In the genomic region with DNA sequence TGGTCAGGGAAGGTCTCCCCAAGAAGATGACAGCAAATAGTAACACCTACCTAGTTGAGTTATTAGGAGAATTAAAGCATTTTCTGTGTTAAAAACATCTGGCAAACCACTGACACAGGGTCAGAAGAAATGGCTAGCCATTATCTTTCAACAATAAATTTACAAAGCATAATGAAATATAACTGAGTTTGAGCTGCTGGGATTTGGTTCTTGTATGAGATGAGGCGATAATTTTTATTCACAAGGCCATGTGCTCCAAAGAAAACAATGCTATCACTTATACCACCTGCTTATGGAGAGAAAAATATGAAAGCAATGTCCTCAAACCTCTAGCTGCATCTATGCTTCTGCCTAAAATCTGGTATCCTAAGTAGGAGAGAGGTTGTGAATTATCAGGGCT, we compare ENCODE assay signal across 12 cellular contexts.
DNase-seq lines count a peak whose midpoint lies in the region; ATAC-seq and TF ChIP-seq lines count a peak whose summit lies in the region.
"Had no signal": no experiment of that assay in that cellular context is flagged by ENCODE, and none has a peak within 500 bp of the region (broad histone marks: within the 10 kb centered on the region; RNA-seq: fewer than 3 reads in every experiment).

No MANE protein-coding gene starts in this region.

- peaks cover 61% of the 10 kb centered on the region for H3K4me1 Mint-ChIP-seq in endodermal cell
- H3K4me1 Mint-ChIP-seq in stimulated activated memory B cell treated with anti-CD40 and anti-IgM and Interleukin-4, amounts not matched to agents 10 μg/mL and 1 μg/mL and 100 μg/mL, for 72 hours, result peaks cover 6% of the 10 kb centered on the region

- no peaks in the 10 kb centered on the region for H3K9me2 ChIP-seq in SK-N-SH

- peak overlapping the region; percentile 62 for H3K27ac ChIP-seq in HL-60 (replicated peaks)
- no peak overlapping the region for H3K27ac ChIP-seq in SK-N-SH (ENCODE audit: low read depth in 2 of 2, low read length in 1 of 2)
- H3K27ac ChIP-seq in endodermal cell (ENCODE audit: low read depth, low read length), result no peak overlapping the region
- no peak overlapping the region for H3K27ac ChIP-seq in gastroesophageal sphincter
- H3K27ac ChIP-seq: GM23248 had no signal

- no peaks in the 10 kb centered on the region for H3K79me2 ChIP-seq in SK-N-SH (ENCODE audit: insufficient read depth)

- no peak overlapping the region for H2AFZ ChIP-seq in SK-N-SH (ENCODE audit: low read depth)
- H2AFZ ChIP-seq: GM23248 had no signal

- TF ChIP-seq EP300 in SK-N-SH (IDR thresholded peaks at IDR 0.05; ENCODE audit: borderline replicate concordance in 1 of 2, low read depth in 1 of 2, low read length in 1 of 2), result peak in 1 of 2 experiments; percentile 60; a peak in 1 of 4 replicates
- no peak for TF ChIP-seq EP300 in gastroesophageal sphincter (IDR thresholded peaks at IDR 0.05)

- no peak for TF ChIP-seq RAD21 in SK-N-SH (IDR thresholded peaks at IDR 0.05; ENCODE audit: low read length)

- WGBS in SK-N-SH (ENCODE audit: low lambda C conversion rate), result 64% methylated on average over 1 of the region's 1 CpG
- 100% methylated on average over 1 of the region's 1 CpG; no CpG with 5 or more reads in 1 of the 2 experiments for WGBS in endodermal cell (ENCODE audit: insufficient coverage in 1 of 2, insufficient read length in 1 of 2), 2 experiments
- WGBS in gastroesophageal sphincter (ENCODE audit: low coverage in 1 of 2), 2 donors, result 93% methylated on average over 1 of the region's 1 CpG; no CpG with 5 or more reads in 1 of the 2 donors

- POLR2A ChIA-PET in SK-N-SH (lab: Yijun Ruan, JAX), result no interaction called here

- H3K4me2 ChIP-seq in SK-N-SH, result no peak overlapping the region

- H4K20me1 ChIP-seq in SK-N-SH (ENCODE audit: insufficient read depth), result no peaks in the 10 kb centered on the region

- no peaks in the 10 kb centered on the region for H3K36me3 Mint-ChIP-seq in endodermal cell (ENCODE audit: low read depth)
- no peaks in the 10 kb centered on the region for H3K36me3 Mint-ChIP-seq in stimulated activated memory B cell treated with anti-CD40 and anti-IgM and Interleukin-4, amounts not matched to agents 10 μg/mL and 1 μg/mL and 100 μg/mL, for 72 hours

- H3K27me3 ChIP-seq in BE2C (no peaks in the 10 kb centered on the region), HL-60 (ENCODE audit: insufficient read depth, poor library complexity, severe bottlenecking) (no peaks in the 10 kb centered on the region), SK-N-SH (ENCODE audit: insufficient read depth) (no peaks in the 10 kb centered on the region), endodermal cell (ENCODE audit: control insufficient read depth, insufficient read depth, low read length, poor library complexity, severe bottlenecking) (no peaks in the 10 kb centered on the region), gastroesophageal sphincter (no peaks in the 10 kb centered on the region)

- ATAC-seq in gastroesophageal sphincter, result no peak
- no peak for ATAC-seq in stimulated activated memory B cell treated with anti-CD40 and anti-IgM and Interleukin-4, amounts not matched to agents 10 μg/mL and 1 μg/mL and 100 μg/mL, for 72 hours
- ATAC-seq: HepG2 had no signal

- peak overlapping the region; percentile 31 for H3K4me3 ChIP-seq in BE2C (ENCODE audit: low read depth, low read length)
- no peak overlapping the region for H3K4me3 ChIP-seq in HL-60 (replicated peaks; ENCODE audit: insufficient read depth, low read length)
- no peak overlapping the region for H3K4me3 ChIP-seq in SK-N-SH (ENCODE audit: low read depth in 2 of 2, low read length in 1 of 2)
- no peak overlapping the region for H3K4me3 ChIP-seq in endodermal cell (ENCODE audit: low read length)
- H3K4me3 ChIP-seq in gastroesophageal sphincter, result no peak overlapping the region
- H3K4me3 ChIP-seq: GM23248, HAP-1 had no signal

- H3K27ac Mint-ChIP-seq in endodermal cell, result peak overlapping the region; percentile 33
- H3K27ac Mint-ChIP-seq in stimulated activated memory B cell treated with anti-CD40 and anti-IgM and Interleukin-4, amounts not matched to agents 10 μg/mL and 1 μg/mL and 100 μg/mL, for 72 hours, result no peak overlapping the region

- DNase-seq in BE2C (no peak), HL-60 (ENCODE audit: low read depth in 1 of 2, low spot score in 1 of 2) (no peak), SK-N-SH (peak; percentile 7), endodermal cell (no peak), NCI-H226 (no peak), AG20443 (ENCODE audit: low spot score) (no peak)
- DNase-seq: 8988T, GM23248 had no signal

- H3K9me3 ChIP-seq in BE2C (no peaks in the 10 kb centered on the region), SK-N-SH (no peaks in the 10 kb centered on the region), endodermal cell (ENCODE audit: control insufficient read depth, low read length) (no peaks in the 10 kb centered on the region), gastroesophageal sphincter (no peaks in the 10 kb centered on the region)
- H3K9me3 ChIP-seq: HAP-1 had no signal

- peaks cover 41% of the 10 kb centered on the region for H3K4me1 ChIP-seq in BE2C
- peaks cover 0 to 26% of the 10 kb centered on the region in 2 experiments; a peak in 2 of 4 replicates for H3K4me1 ChIP-seq in SK-N-SH (ENCODE audit: control insufficient read depth in 1 of 2, insufficient read depth in 2 of 2, low read depth in 1 of 2, low read length in 1 of 2)
- H3K4me1 ChIP-seq in endodermal cell (ENCODE audit: control insufficient read depth, insufficient read depth, low read length), result peaks cover 32% of the 10 kb centered on the region
- H3K4me1 ChIP-seq in gastroesophageal sphincter, result no peaks in the 10 kb centered on the region
- H3K4me1 ChIP-seq: HAP-1 had no signal

- CTCF ChIA-PET in SK-N-SH (lab: Yijun Ruan, JAX), result no interaction called here

- H3K9me3 Mint-ChIP-seq in endodermal cell, result no peaks in the 10 kb centered on the region
- H3K9me3 Mint-ChIP-seq in stimulated activated memory B cell treated with anti-CD40 and anti-IgM and Interleukin-4, amounts not matched to agents 10 μg/mL and 1 μg/mL and 100 μg/mL, for 72 hours, result no peaks in the 10 kb centered on the region

- no peaks in the 10 kb centered on the region for H3K27me3 Mint-ChIP-seq in endodermal cell (ENCODE audit: insufficient read depth)
- peaks cover 13% of the 10 kb centered on the region for H3K27me3 Mint-ChIP-seq in stimulated activated memory B cell treated with anti-CD40 and anti-IgM and Interleukin-4, amounts not matched to agents 10 μg/mL and 1 μg/mL and 100 μg/mL, for 72 hours

- H3K4me3 Mint-ChIP-seq in endodermal cell, result no peak overlapping the region
- no peak overlapping the region for H3K4me3 Mint-ChIP-seq in stimulated activated memory B cell treated with anti-CD40 and anti-IgM and Interleukin-4, amounts not matched to agents 10 μg/mL and 1 μg/mL and 100 μg/mL, for 72 hours

- H3K9ac ChIP-seq in SK-N-SH, result no peak overlapping the region
- no peak overlapping the region for H3K9ac ChIP-seq in endodermal cell (ENCODE audit: extremely low read depth, low read length, poor library complexity, severe bottlenecking)
- H3K9ac ChIP-seq: GM23248 had no signal

- TF ChIP-seq POLR2A in gastroesophageal sphincter (IDR thresholded peaks at IDR 0.05), result no peak

- no peaks in the 10 kb centered on the region for H3K36me3 ChIP-seq in BE2C
- H3K36me3 ChIP-seq in SK-N-SH (replicated peaks in 1 of 2; ENCODE audit: control insufficient read depth in 1 of 2, insufficient read depth in 2 of 2, low read length in 1 of 2), result no peaks in the 10 kb centered on the region
- no peaks in the 10 kb centered on the region for H3K36me3 ChIP-seq in endodermal cell (ENCODE audit: control insufficient read depth, insufficient read depth, low read length)
- no peaks in the 10 kb centered on the region for H3K36me3 ChIP-seq in gastroesophageal sphincter
- H3K36me3 ChIP-seq: HAP-1 had no signal

- H3F3A ChIP-seq in SK-N-SH (replicated peaks; ENCODE audit: insufficient read depth), result no peaks in the 10 kb centered on the region

- TF ChIP-seq CTCF in BE2C (IDR thresholded peaks at IDR 0.05; ENCODE audit: low read depth, low read length) (no peak), HL-60 (IDR thresholded peaks at IDR 0.05; ENCODE audit: insufficient read depth, low read length) (no peak), SK-N-SH (IDR thresholded peaks at IDR 0.05) (no peak), endodermal cell (conservative IDR thresholded peaks at IDR 0.05) (no peak), gastroesophageal sphincter (IDR thresholded peaks at IDR 0.05) (no peak)

TF ChIP-seq in SK-N-SH, 30 proteins besides CTCF, POLR2A, EP300 and RAD21:
- TF ChIP-seq MXI1 (IDR thresholded peaks at IDR 0.05; ENCODE audit: low read depth, low read length) (peak; percentile 49; the same call in 1 of the 2 replicates), GATA2 (CRISPR knock-in tag; IDR thresholded peaks at IDR 0.05) (peak; percentile 77), RCOR1 (IDR thresholded peaks at IDR 0.05; ENCODE audit: low read length) (peak; percentile 94), RXRA (IDR thresholded peaks at IDR 0.05; ENCODE audit: borderline replicate concordance, low read depth) (no peak), CHD2 (IDR thresholded peaks at IDR 0.05; ENCODE audit: low read length, partially characterized antibody) (peak; percentile 40), EZH2phosphoT487 (IDR thresholded peaks at IDR 0.05; ENCODE audit: borderline replicate concordance, low read depth) (no peak)
